ENCODE assay signal across 9 cellular contexts in genomic region chr5:73311291-73312110, GRCh38.
DNase-seq lines count a peak whose midpoint lies in the region; ATAC-seq and TF ChIP-seq lines count a peak whose summit lies in the region.
"Had no signal": no experiment of that assay in that cellular context is flagged by ENCODE, and none has a peak within 500 bp of the region (broad histone marks: within the 10 kb centered on the region; RNA-seq: fewer than 3 reads in every experiment).

No MANE protein-coding gene starts in this region.

- H3K4me1 ChIP-seq in CD4-positive, alpha-beta memory T cell (ENCODE audit: insufficient read depth, low read length) = no peaks in the 10 kb centered on the region

- peak overlapping the region; percentile 75 for H3K4me3 Mint-ChIP-seq in glutamatergic neuron (ENCODE audit: unreplicated experiment)
- peak overlapping the region in 1 of 8 donors; percentile 45 for H3K4me3 Mint-ChIP-seq in CD4-positive, alpha-beta memory T cell

- no peaks in the 10 kb centered on the region for H3K36me3 ChIP-seq in CD4-positive, alpha-beta memory T cell (ENCODE audit: insufficient read depth, low read length)

- no peak overlapping the region for H3K27ac ChIP-seq in CD4-positive, alpha-beta memory T cell (ENCODE audit: low read depth, low read length)

- no peak overlapping the region for H3K4me3 ChIP-seq in CD4-positive, alpha-beta memory T cell (ENCODE audit: low read length in 2 of 2)

- H3K27me3 Mint-ChIP-seq in glutamatergic neuron (ENCODE audit: unreplicated experiment) = peaks cover 17% of the 10 kb centered on the region
- H3K27me3 Mint-ChIP-seq in CD4-positive, alpha-beta memory T cell = peaks cover 58 to 67% of the 10 kb centered on the region in 2 donors

- no peak for TF ChIP-seq CTCF in glutamatergic neuron (IDR thresholded peaks at IDR 0.05; ENCODE audit: partially characterized antibody, unreplicated experiment)

- no peaks in the 10 kb centered on the region for H3K9me3 ChIP-seq in CD4-positive, alpha-beta memory T cell (ENCODE audit: control insufficient read depth in 1 of 2, low read length in 2 of 2)

- DNase-seq in GOT3 (lab: John Stamatoyannopoulos, UW) (peak; percentile 50), SW480 (ENCODE audit: low spot score) (peak; percentile 8), glutamatergic neuron (peak; percentile 80), sciatic nerve (ENCODE audit: low spot score) (peak; percentile 72)
- DNase-seq in CD4-positive, alpha-beta memory T cell = no peak
- DNase-seq: T-helper 9 cell had no signal

- H3K27me3 ChIP-seq in CD4-positive, alpha-beta memory T cell (ENCODE audit: insufficient read depth, low read length) = peaks cover 44% of the 10 kb centered on the region

- POLR2A ChIA-PET in CD4-positive, alpha-beta memory T cell (lab: Charles Lee; ENCODE audit: partially characterized antibody) = no interaction called here

- peaks cover 3% of the 10 kb centered on the region for H3K36me3 Mint-ChIP-seq in glutamatergic neuron (ENCODE audit: unreplicated experiment)
- no peaks in the 10 kb centered on the region for H3K36me3 Mint-ChIP-seq in CD4-positive, alpha-beta memory T cell

- peaks cover 3% of the 10 kb centered on the region for H3K9me3 Mint-ChIP-seq in glutamatergic neuron (ENCODE audit: unreplicated experiment)
- peaks cover 0 to 4% (median 0%) of the 10 kb centered on the region in 8 donors for H3K9me3 Mint-ChIP-seq in CD4-positive, alpha-beta memory T cell

- CTCF ChIA-PET in CD4-positive, alpha-beta memory T cell (lab: Charles Lee; ENCODE audit: partially characterized antibody) = interaction anchor here (1.5 to 1.6 kb wide), 2 partner anchors 13 to 140 kb away, joined by 4 to 8 read pairs; no protein-coding TSS in a partner anchor

- H3K27ac Mint-ChIP-seq in glutamatergic neuron (ENCODE audit: unreplicated experiment) = peak overlapping the region; percentile 17
- H3K27ac Mint-ChIP-seq in CD4-positive, alpha-beta memory T cell = no peak overlapping the region

- ATAC-seq in sciatic nerve (peak; percentile 79), HG02938 (IDR thresholded peaks at IDR 0.05; ENCODE audit: unreplicated experiment) (no peak), HG02623 (IDR thresholded peaks at IDR 0.05; ENCODE audit: unreplicated experiment) (no peak), GM19351 (IDR thresholded peaks at IDR 0.05; ENCODE audit: unreplicated experiment) (no peak)

- intact Hi-C loops in sciatic nerve (cut with DNase I) = no loop called here
- intact Hi-C loops in CD4-positive, alpha-beta memory T cell (cut with micrococcal nuclease) = loop anchor here (1.0 kb wide), 1 partner anchor 140 kb away; no protein-coding TSS in a partner anchor

- H3K4me1 Mint-ChIP-seq in glutamatergic neuron (ENCODE audit: low read depth, unreplicated experiment) = peaks cover 14% of the 10 kb centered on the region
- H3K4me1 Mint-ChIP-seq in CD4-positive, alpha-beta memory T cell = peaks cover 3 to 11% (median 5%) of the 10 kb centered on the region in 4 donors

Comparison
In these comparisons a context has a peak if more than half of its experiments do, and no peak if none do; other contexts are left out.
1. DNase-seq: peak in GOT3 (single experiment), SW480 (single experiment), glutamatergic neuron (single experiment) and sciatic nerve (single experiment); none in CD4-positive, alpha-beta memory T cell (0 of 5).